In the genomic region with DNA sequence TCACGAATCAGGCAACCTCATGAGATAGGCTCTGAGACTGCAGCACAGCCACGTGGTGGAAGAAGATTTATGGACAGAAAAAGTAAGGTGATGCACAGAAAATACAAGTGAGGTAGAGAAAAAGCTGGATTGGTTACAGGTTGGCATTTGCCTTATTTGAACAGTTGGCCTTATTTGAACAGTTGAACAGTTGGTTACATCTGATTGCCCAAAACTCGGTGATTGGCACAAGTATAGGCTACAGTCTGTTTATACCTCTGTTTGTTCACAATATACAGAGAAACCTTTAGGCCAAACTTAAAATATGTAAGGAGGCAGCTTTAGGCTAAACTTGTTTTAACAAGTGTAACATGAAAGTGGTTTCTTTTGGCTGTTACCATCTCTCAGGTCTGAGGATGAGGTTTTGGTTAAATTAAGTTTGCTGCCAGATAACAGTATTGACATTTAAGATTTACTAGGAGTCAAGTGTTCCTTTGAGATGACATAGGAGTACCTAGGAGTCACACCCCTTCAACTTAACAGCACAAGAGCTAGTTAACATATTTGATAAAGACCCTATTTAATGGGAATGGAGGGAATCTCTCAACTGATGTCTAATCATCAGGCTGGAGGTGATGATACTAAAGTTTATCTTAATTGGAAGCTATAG, we compare ENCODE assay signal across 13 cellular contexts. TPM values are rescaled to one million over a fixed set of nuclear protein-coding genes. Genes with fewer than 3 reads are reported as not detected.
DNase-seq lines count a peak whose midpoint lies in the region; ATAC-seq and TF ChIP-seq lines count a peak whose summit lies in the region.
"Had no signal": no experiment of that assay in that cellular context is flagged by ENCODE, and none has a peak within 500 bp of the region (broad histone marks: within the 10 kb centered on the region; RNA-seq: fewer than 3 reads in every experiment).

No MANE protein-coding gene starts in this region.

- TF ChIP-seq CTCF in C4-2B (conservative IDR thresholded peaks at IDR 0.05) (0 out of 2 replicates have a peak, but pooled peaks have one; percentile 6), LNCaP clone FGC (IDR thresholded peaks at IDR 0.05; ENCODE audit: control insufficient read depth, extremely low read depth, insufficient read depth) (no peak), body of pancreas (IDR thresholded peaks at IDR 0.05) (no peak), prostate gland (IDR thresholded peaks at IDR 0.05) (no peak), upper lobe of right lung (IDR thresholded peaks at IDR 0.05) (no peak)

- peak overlapping the region; percentile 73 for H3K27ac ChIP-seq in C4-2B
- no peak overlapping the region for H3K27ac ChIP-seq in body of pancreas
- no peak overlapping the region for H3K27ac ChIP-seq in prostate gland
- no peak overlapping the region for H3K27ac ChIP-seq in upper lobe of right lung

- intact Hi-C loops in body of pancreas (cut with DNase I) (no loop called here), prostate gland (cut with DNase I) (no loop called here), upper lobe of right lung (cut with DNase I) (no loop called here)

- H3K4me3 ChIP-seq in LNCaP clone FGC (ENCODE audit: low read depth, low read length) (no peak overlapping the region), body of pancreas (no peak overlapping the region), prostate gland (no peak overlapping the region), upper lobe of right lung (no peak overlapping the region)

- no peaks in the 10 kb centered on the region for H3K27me3 ChIP-seq in body of pancreas
- H3K27me3 ChIP-seq in prostate gland (replicated peaks; ENCODE audit: insufficient read depth), result no peaks in the 10 kb centered on the region
- no peaks in the 10 kb centered on the region for H3K27me3 ChIP-seq in upper lobe of right lung

- H3K4me1 ChIP-seq in body of pancreas (peaks cover 14% of the 10 kb centered on the region), prostate gland (replicated peaks) (no peaks in the 10 kb centered on the region), upper lobe of right lung (no peaks in the 10 kb centered on the region)
- H3K4me1 ChIP-seq: Caco-2 had no signal

- no peaks in the 10 kb centered on the region for H3K9me3 ChIP-seq in body of pancreas
- H3K9me3 ChIP-seq in prostate gland, result no peaks in the 10 kb centered on the region
- no peaks in the 10 kb centered on the region for H3K9me3 ChIP-seq in upper lobe of right lung

- 39 to 41% methylated on average over 3 of the region's 3 CpGs for WGBS in body of pancreas, 2 donors
- 36% methylated on average over 3 of the region's 3 CpGs for WGBS in prostate gland

- no peaks in the 10 kb centered on the region for H3K36me3 ChIP-seq in body of pancreas (replicated peaks in 1 of 2; ENCODE audit: insufficient read depth in 1 of 2, low read depth in 2 of 2)
- no peaks in the 10 kb centered on the region for H3K36me3 ChIP-seq in prostate gland
- no peaks in the 10 kb centered on the region for H3K36me3 ChIP-seq in upper lobe of right lung

- ATAC-seq in body of pancreas (peak; percentile 38), HG03442 (IDR thresholded peaks at IDR 0.05; ENCODE audit: unreplicated experiment) (no peak), upper lobe of right lung (no peak)

- TF ChIP-seq POLR2A in body of pancreas (IDR thresholded peaks at IDR 0.05), result no peak
- no peak for TF ChIP-seq POLR2A in prostate gland (IDR thresholded peaks at IDR 0.05)

- peak; percentile 79 for DNase-seq in LNCaP clone FGC (ENCODE audit: low read depth)
- DNase-seq in body of pancreas, result no peak
- peak; percentile 8 for DNase-seq in prostate gland (ENCODE audit: low spot score)
- DNase-seq in upper lobe of right lung, result no peak
- DNase-seq: Caco-2; CD8-positive, alpha-beta memory T cell; DND-41; GDM1; GOT3; H9 had no signal

RNA-seq across cellular contexts. Expression of a gene that starts 16.5 kb away (rescaled TPM):
- total RNA-seq in body of pancreas (1 to 10 TPM; 4.6 to 8.6 TPM), prostate gland (1 to 10 TPM; 3.7 to 4.5 TPM), upper lobe of right lung (6.3 TPM)
- total RNA-seq: A673 had no signal

Comparison
In these comparisons a context has a peak if more than half of its experiments do, and no peak if none do; other contexts are left out.
1. DNase-seq: peak in LNCaP clone FGC (single experiment) and prostate gland (single experiment); none in body of pancreas (0 of 4) and upper lobe of right lung (single experiment).